ENCODE assay signal across 20 cellular contexts in the genomic region with DNA sequence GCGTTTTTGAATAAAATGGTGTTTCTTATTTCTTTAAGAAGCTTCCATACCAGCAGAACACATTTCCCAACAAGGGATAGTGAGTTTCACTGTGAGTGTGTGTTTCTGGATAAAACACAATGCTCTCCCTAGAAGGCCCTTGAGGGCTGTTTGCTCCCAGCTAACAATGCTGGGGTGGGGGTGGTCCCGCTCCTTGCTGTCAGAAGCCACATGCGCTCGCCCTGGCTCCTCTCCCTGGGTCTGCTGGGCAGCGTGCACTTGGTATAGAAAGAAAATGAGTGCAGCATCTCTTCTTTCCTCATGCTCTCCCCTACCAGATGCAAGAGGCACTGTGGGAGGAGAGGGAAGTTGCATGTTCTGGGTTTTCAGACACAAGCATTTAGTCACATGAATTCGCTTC.
"Had no signal": no experiment of that assay in that cellular context is flagged by ENCODE, and none has a peak within 500 bp of the region (broad histone marks: within the 10 kb centered on the region; RNA-seq: fewer than 3 reads in every experiment).

No MANE protein-coding gene starts in this region.

- H3K4me1 ChIP-seq: colonic mucosa, heart right ventricle, left ventricle myocardium inferior, lower lobe of right lung, pancreas, tibial artery, upper lobe of right lung had no signal

- H2AFZ ChIP-seq: neural progenitor cell had no signal

- FAIRE-seq: endothelial cell of umbilical vein, keratinocyte, pancreas, small intestine had no signal

- H3K4me2 ChIP-seq: neural progenitor cell had no signal

- H3K4me3 ChIP-seq: colonic mucosa, heart right ventricle, left ventricle myocardium inferior, lower lobe of right lung, neural progenitor cell, pancreas, tibial artery, upper lobe of right lung had no signal

- H3K27me3 ChIP-seq: colonic mucosa, neural progenitor cell, tibial artery, upper lobe of right lung had no signal

- ATAC-seq: heart right ventricle; lower lobe of right lung; natural killer cell treated with Interleukin-12 subunit alpha and Interleukin-12 subunit beta and Interleukin-15 and Interleukin-18, amount 100 ng/mL, for 72 hours; pancreas; right cardiac atrium; upper lobe of right lung had no signal

- H3K9me3 ChIP-seq: heart right ventricle, left ventricle myocardium inferior, lower lobe of right lung, pancreas, tibial artery, upper lobe of right lung had no signal

- H3K9ac ChIP-seq: neural progenitor cell had no signal

- H3K36me3 ChIP-seq: colonic mucosa, heart right ventricle, left ventricle myocardium inferior, lower lobe of right lung, neural progenitor cell, pancreas, tibial artery, upper lobe of right lung had no signal

- H3K27ac ChIP-seq: colonic mucosa, heart right ventricle, left ventricle myocardium inferior, lower lobe of right lung, neural progenitor cell, pancreas, tibial artery, upper lobe of right lung had no signal

- DNase-seq: colonic mucosa; dermis blood vessel endothelial cell; erythroblast; heart right ventricle; hypothalamus; immature natural killer cell; left ventricle myocardium inferior; lower lobe of right lung; midbrain; occipital lobe; pancreas; right cardiac atrium; small intestine; stimulated activated CD4-positive, alpha-beta T cell treated with anti-CD3 and anti-CD28 coated beads, Interleukin-12 subunit alpha, Interleukin-12 subunit beta, amount 100 ng/mL, for 4 hours; tibial artery; upper lobe of right lung had no signal
